In genomic region chr11:112810951-112811350, GRCh38 we compare ENCODE assay signal across 22 cellular contexts.
"Had no signal": no experiment of that assay in that cellular context is flagged by ENCODE, and none has a peak within 500 bp of the region (broad histone marks: within the 10 kb centered on the region; RNA-seq: fewer than 3 reads in every experiment).

No MANE protein-coding gene starts in this region.

- H3K27me3 ChIP-seq: dorsolateral prefrontal cortex, gastrocnemius medialis, heart right ventricle, right lobe of liver, spleen, transverse colon had no signal

- H3K4me1 ChIP-seq: gastrocnemius medialis, parathyroid adenoma, psoas muscle, right lobe of liver, spleen had no signal

- ATAC-seq: esophagus mucosa, gastrocnemius medialis, heart right ventricle, left lobe of liver, psoas muscle, right lobe of liver had no signal

- H3K36me3 ChIP-seq: gastrocnemius medialis, heart right ventricle, right lobe of liver, spleen, thoracic aorta, transverse colon had no signal

- H3K27ac ChIP-seq: dorsolateral prefrontal cortex, gastrocnemius medialis, heart right ventricle, parathyroid adenoma, psoas muscle, right lobe of liver, spleen, thoracic aorta had no signal

- H3K79me2 ChIP-seq: parathyroid adenoma had no signal

- H3K9ac ChIP-seq: parathyroid adenoma had no signal

- H3K4me3 ChIP-seq: dorsolateral prefrontal cortex, gastrocnemius medialis, heart right ventricle, psoas muscle, right lobe of liver, spleen, thoracic aorta, transverse colon had no signal

- H2AFZ ChIP-seq: parathyroid adenoma had no signal

- DNase-seq: cortex of kidney; dorsolateral prefrontal cortex; effector CD8-positive, alpha-beta T cell; gastrocnemius medialis; heart right ventricle; hypothalamus; islet precursor cell; naive B cell; occipital lobe; psoas muscle; retina; right lobe of liver; spleen; stimulated activated CD4-positive, alpha-beta T cell treated with anti-CD3 and anti-CD28 coated beads, Interleukin-15, amount 100 ng/mL, for 24 hours; stimulated activated CD4-positive, alpha-beta T cell treated with anti-CD3 and anti-CD28 coated beads, Interleukin-1b, Interleukin-23, amount 100 ng/mL, for 48 hours; stimulated activated CD4-positive, alpha-beta T cell treated with anti-CD3 and anti-CD28 coated beads, Interleukin-4, amount 100 ng/mL, for 24 hours; substantia nigra; transverse colon had no signal

- H3K9me3 ChIP-seq: gastrocnemius medialis, psoas muscle, right lobe of liver, thoracic aorta, transverse colon had no signal
